ENCODE assay signal across 27 cellular contexts in genomic region chr7:55161154-55161687, GRCh38.
"Had no signal": no experiment of that assay in that cellular context is flagged by ENCODE, and none has a peak within 500 bp of the region (broad histone marks: within the 10 kb centered on the region; RNA-seq: fewer than 3 reads in every experiment).

No MANE protein-coding gene starts in this region.

- H3K79me2 ChIP-seq: parathyroid adenoma had no signal

- ATAC-seq: activated T-cell treated with anti-CD3 and anti-CD28 coated beads, Interleukin-2, amount 50 U/mL, for 72 hours; gastroesophageal sphincter; left colon; naive thymus-derived CD8-positive, alpha-beta T cell had no signal

- H3K9me3 ChIP-seq: ascending aorta, esophagus squamous epithelium, gastroesophageal sphincter, psoas muscle, thoracic aorta, uterus had no signal

- H3K27ac ChIP-seq: ascending aorta, esophagus squamous epithelium, gastroesophageal sphincter, parathyroid adenoma, psoas muscle, thoracic aorta, uterus, VCaP had no signal

- H3K4me1 ChIP-seq: ascending aorta, esophagus squamous epithelium, gastroesophageal sphincter, parathyroid adenoma, uterus had no signal

- H3K27me3 ChIP-seq: ascending aorta, esophagus squamous epithelium, gastroesophageal sphincter, uterus had no signal

- H3K9ac ChIP-seq: parathyroid adenoma had no signal

- H3K36me3 ChIP-seq: uterus had no signal

- H3K4me3 ChIP-seq: ascending aorta, esophagus squamous epithelium, gastroesophageal sphincter, psoas muscle, thoracic aorta, uterus had no signal

- H3K4me1 Mint-ChIP-seq: activated naive CD8-positive, alpha-beta T cell treated with anti-CD3 and anti-CD28 coated beads, Interleukin-2, amount 10 ng/mL, durations not matched to agents 7 days and 5 days; memory B cell had no signal

- DNase-seq: activated CD4-positive, alpha-beta T cell treated with anti-CD3 and anti-CD28 coated beads for 4 hours; activated CD4-positive, alpha-beta T cell treated with anti-CD3 and anti-CD28 coated beads, Interleukin-2, amount 50 U/mL, for 4 hours; activated naive CD4-positive, alpha-beta T cell treated with anti-CD3 and anti-CD28 coated beads for 36 hours; activated naive CD8-positive, alpha-beta T cell treated with anti-CD3 and anti-CD28 coated beads, Interleukin-2, amount 10 ng/mL, durations not matched to agents 7 days and 5 days; activated T-cell treated with anti-CD3 and anti-CD28 coated beads for 4 hours; activated T-cell treated with anti-CD3 and anti-CD28 coated beads, Interleukin-2, amount 50 U/mL, for 72 hours; caudate nucleus; endodermal cell; esophagus squamous epithelium; hippocampal formation; kidney; left colon; naive thymus-derived CD8-positive, alpha-beta T cell; nucleus accumbens; psoas muscle; stimulated activated CD4-positive, alpha-beta T cell treated with anti-CD3 and anti-CD28 coated beads, Interleukin-15, amount 100 ng/mL, for 24 hours; stimulated activated CD4-positive, alpha-beta T cell treated with anti-CD3 and anti-CD28 coated beads, Interleukin-2, amount 100 ng/mL, for 24 hours; stimulated activated naive CD4-positive, alpha-beta T cell treated with Interleukin-2 at 50 U/mL for 16 hours; trophoblast cell; uterus had no signal

- H3K36me3 Mint-ChIP-seq: activated naive CD8-positive, alpha-beta T cell treated with anti-CD3 and anti-CD28 coated beads, Interleukin-2, amount 10 ng/mL, durations not matched to agents 7 days and 5 days; memory B cell; naive thymus-derived CD8-positive, alpha-beta T cell had no signal

- H2AFZ ChIP-seq: parathyroid adenoma had no signal

- H3K9me3 Mint-ChIP-seq: endodermal cell, neural crest cell had no signal

- H3K4me3 Mint-ChIP-seq: activated naive CD4-positive, alpha-beta T cell treated with anti-CD3 and anti-CD28 coated beads for 36 hours; activated naive CD8-positive, alpha-beta T cell treated with anti-CD3 and anti-CD28 coated beads, Interleukin-2, amount 10 ng/mL, durations not matched to agents 7 days and 5 days; activated T-cell treated with anti-CD3 and anti-CD28 coated beads, Interleukin-2, amount 50 U/mL, for 72 hours; endodermal cell; memory B cell; naive thymus-derived CD8-positive, alpha-beta T cell; neural crest cell had no signal

- H3K27ac Mint-ChIP-seq: activated naive CD4-positive, alpha-beta T cell treated with anti-CD3 and anti-CD28 coated beads for 36 hours; activated naive CD8-positive, alpha-beta T cell treated with anti-CD3 and anti-CD28 coated beads, Interleukin-2, amount 10 ng/mL, durations not matched to agents 7 days and 5 days; activated T-cell treated with anti-CD3 and anti-CD28 coated beads, Interleukin-2, amount 50 U/mL, for 72 hours; endodermal cell; memory B cell; naive thymus-derived CD8-positive, alpha-beta T cell had no signal
